Comparison of ENCODE assay signal across 19 cellular contexts in genomic region chr20:24736131-24736843, GRCh38.
"Had no signal": no experiment of that assay in that cellular context is flagged by ENCODE, and none has a peak within 500 bp of the region (broad histone marks: within the 10 kb centered on the region; RNA-seq: fewer than 3 reads in every experiment).

No MANE protein-coding gene starts in this region.

- H3K4me3 Mint-ChIP-seq: brain; endodermal cell; naive thymus-derived CD8-positive, alpha-beta T cell; stimulated activated naive CD8-positive, alpha-beta T cell treated with anti-CD3 and anti-CD28 coated beads, Interleukin-15, amount 100 ng/mL, for 72 hours; T-helper 1 cell treated with Interleukin-12 subunit alpha and Interleukin-12 subunit beta and Interleukin-4 antibody, amounts not matched to agents 30 μg/mL and 1 μg/mL, for 36 hours; type B pancreatic cell had no signal

- DNase-seq: activated CD4-positive, alpha-beta T cell treated with anti-CD3 and anti-CD28 coated beads, Interleukin-2, amount 50 U/mL, for 1 hour; activated gamma-delta T cell treated with Interleukin-2 at 50 U/mL for 16 hours; caudate nucleus; left cardiac atrium; mesenchymal stem cell; naive thymus-derived CD8-positive, alpha-beta T cell; ovary; psoas muscle; right cardiac atrium; small intestine; stimulated activated CD4-positive, alpha-beta T cell treated with anti-CD3 and anti-CD28 coated beads, Interleukin-4, amount 100 ng/mL, for 1 hour; stimulated activated naive CD8-positive, alpha-beta T cell treated with anti-CD3 and anti-CD28 coated beads, Interleukin-15, amount 100 ng/mL, for 72 hours had no signal

- H3K27me3 Mint-ChIP-seq: brain; naive thymus-derived CD8-positive, alpha-beta T cell; stimulated activated naive CD8-positive, alpha-beta T cell treated with anti-CD3 and anti-CD28 coated beads, Interleukin-15, amount 100 ng/mL, for 72 hours; type B pancreatic cell had no signal

- H3K27ac Mint-ChIP-seq: brain; endodermal cell; naive thymus-derived CD8-positive, alpha-beta T cell; stimulated activated naive CD8-positive, alpha-beta T cell treated with anti-CD3 and anti-CD28 coated beads, Interleukin-15, amount 100 ng/mL, for 72 hours; T-helper 1 cell treated with Interleukin-12 subunit alpha and Interleukin-12 subunit beta and Interleukin-4 antibody, amounts not matched to agents 30 μg/mL and 1 μg/mL, for 36 hours had no signal

- H3K4me3 ChIP-seq: adrenal gland, ovary, psoas muscle had no signal

- H3K27ac ChIP-seq: adrenal gland, epithelial cell of prostate, ovary, psoas muscle had no signal

- H3K9me3 Mint-ChIP-seq: activated naive CD4-positive, alpha-beta T cell treated with anti-CD3 and anti-CD28 coated beads, Interleukin-2, amount 50 U/mL, for 72 hours; brain; endodermal cell; naive thymus-derived CD8-positive, alpha-beta T cell; stimulated activated naive CD8-positive, alpha-beta T cell treated with anti-CD3 and anti-CD28 coated beads, Interleukin-15, amount 100 ng/mL, for 72 hours; T-helper 1 cell treated with Interleukin-12 subunit alpha and Interleukin-12 subunit beta and Interleukin-4 antibody, amounts not matched to agents 30 μg/mL and 1 μg/mL, for 36 hours; type B pancreatic cell had no signal

- H3K36me3 Mint-ChIP-seq: activated naive CD4-positive, alpha-beta T cell treated with anti-CD3 and anti-CD28 coated beads, Interleukin-2, amount 50 U/mL, for 72 hours; brain; naive thymus-derived CD8-positive, alpha-beta T cell; type B pancreatic cell had no signal
